1 cellular context compared by ENCODE assay signal in the genomic region with DNA sequence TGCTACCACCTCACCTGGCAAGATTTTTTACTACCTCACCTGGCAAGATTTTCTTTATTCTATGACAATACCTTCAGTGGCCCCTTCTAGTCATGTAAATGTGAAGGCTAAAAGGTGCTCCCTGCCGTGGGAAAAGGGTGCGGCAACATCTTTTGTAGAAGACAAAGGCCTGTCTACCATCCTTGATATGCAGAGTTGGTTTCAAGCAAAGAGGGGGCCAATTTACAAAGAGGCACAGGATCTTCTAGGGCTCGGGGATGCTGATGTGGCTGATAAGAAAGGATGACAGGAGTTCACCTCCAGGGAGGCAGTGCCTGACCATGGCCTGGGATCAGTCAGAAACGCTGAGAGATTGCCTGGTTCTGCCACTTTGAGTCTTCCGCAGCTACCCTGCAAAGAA.
TF ChIP-seq lines count a peak whose summit lies in the region.

No MANE protein-coding gene starts in this region.

TF ChIP-seq in H1, 55 proteins besides CTCF, POLR2A, EP300 and RAD21 (continued from another document):
- TF ChIP-seq CHD7 (IDR thresholded peaks at IDR 0.05; ENCODE audit: insufficient replicate concordance, low read length) (peak; percentile 79), CBX8 (IDR thresholded peaks at IDR 0.05; ENCODE audit: borderline replicate concordance, low read depth, low read length) (no peak), POU5F1 (IDR thresholded peaks at IDR 0.05; ENCODE audit: low read depth, low read length) (0 out of 2 replicates have a peak, but pooled peaks have one; percentile 29), CBX5 (IDR thresholded peaks at IDR 0.05; ENCODE audit: low read depth, low read length) (no peak), CEBPB (IDR thresholded peaks at IDR 0.05; ENCODE audit: low read depth, low read length) (peak; percentile 78), KDM1A (IDR thresholded peaks at IDR 0.05; ENCODE audit: borderline replicate concordance, low read length) (peak; percentile 54; the same call in 1 of the 2 replicates)
